Comparison of ENCODE assay signal across 13 cellular contexts in the genomic region with DNA sequence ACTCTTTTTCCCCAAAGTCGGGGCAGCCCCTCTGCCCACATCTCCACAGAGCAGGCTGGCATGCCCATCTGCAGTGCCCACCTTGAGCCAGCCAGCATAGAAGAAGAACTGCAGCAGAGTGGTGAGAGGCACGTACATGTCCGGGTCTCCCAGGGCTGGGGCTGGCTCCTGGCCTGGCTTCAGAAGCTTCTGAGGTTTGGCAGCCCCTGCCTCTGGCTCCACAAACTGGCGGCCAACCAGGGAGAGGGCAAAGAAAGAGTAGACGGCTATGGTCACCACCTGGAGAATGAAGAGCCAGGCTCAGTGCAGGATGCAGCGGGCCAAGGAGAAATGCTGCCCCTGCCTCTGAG. TPM values are rescaled to one million over a fixed set of nuclear protein-coding genes. Genes with fewer than 3 reads are reported as not detected.
A peak's percentile ranks its signal among the peaks of the same experiment; 100 is the strongest.
DNase-seq lines count a peak whose midpoint lies in the region; ATAC-seq and TF ChIP-seq lines count a peak whose summit lies in the region.
"Had no signal": no experiment of that assay in that cellular context is flagged by ENCODE, and none has a peak within 500 bp of the region (broad histone marks: within the 10 kb centered on the region; RNA-seq: fewer than 3 reads in every experiment).

No MANE protein-coding gene starts in this region.

- peaks cover 14% of the 10 kb centered on the region for H3F3A ChIP-seq in smooth muscle cell (ENCODE audit: low read depth)

- H3K27ac Mint-ChIP-seq in T-helper 17 cell (peak overlapping the region; percentile 88), endothelial cell (ENCODE audit: unreplicated experiment) (no peak overlapping the region)

- no peaks in the 10 kb centered on the region for H3K27me3 ChIP-seq in smooth muscle cell (ENCODE audit: low read depth)
- H3K27me3 ChIP-seq: SJCRH30, tibial nerve had no signal

- peaks cover 10% of the 10 kb centered on the region for H4K20me1 ChIP-seq in smooth muscle cell (ENCODE audit: low read depth)

- H3K4me2 ChIP-seq in smooth muscle cell: peak overlapping the region; percentile 95

- H3K36me3 Mint-ChIP-seq in T-helper 17 cell (ENCODE audit: low read depth) (peaks cover 2% of the 10 kb centered on the region), endothelial cell (ENCODE audit: low read depth, unreplicated experiment) (peaks cover 11% of the 10 kb centered on the region)

- H3K36me3 ChIP-seq in smooth muscle cell (ENCODE audit: low read depth): no peaks in the 10 kb centered on the region

- H3K4me1 ChIP-seq in smooth muscle cell (ENCODE audit: low read depth): peaks cover 12% of the 10 kb centered on the region
- H3K4me1 ChIP-seq: SJCRH30 had no signal

- H3K4me1 Mint-ChIP-seq in T-helper 17 cell (peaks cover 26% of the 10 kb centered on the region), endothelial cell (ENCODE audit: unreplicated experiment) (peaks cover 8% of the 10 kb centered on the region)

- no peak overlapping the region for H3K4me3 ChIP-seq in smooth muscle cell
- H3K4me3 ChIP-seq: SJCRH30 had no signal

- no peaks in the 10 kb centered on the region for H3K9me3 ChIP-seq in T-helper 17 cell (ENCODE audit: control insufficient read depth, low read length, poor library complexity, severe bottlenecking)
- no peaks in the 10 kb centered on the region for H3K9me3 ChIP-seq in smooth muscle cell (replicated peaks; ENCODE audit: low read depth)
- H3K9me3 ChIP-seq: SJCRH30, tibial nerve had no signal

- H3K27ac ChIP-seq in smooth muscle cell (ENCODE audit: low read depth): no peak overlapping the region
- H3K27ac ChIP-seq: SJCRH30 had no signal

- H3K27me3 Mint-ChIP-seq in T-helper 17 cell (no peaks in the 10 kb centered on the region), endothelial cell (ENCODE audit: unreplicated experiment) (peaks cover 16% of the 10 kb centered on the region)

- TF ChIP-seq CTCF in endothelial cell (IDR thresholded peaks at IDR 0.05; ENCODE audit: unreplicated experiment) (no peak), smooth muscle cell (IDR thresholded peaks at IDR 0.05; ENCODE audit: borderline replicate concordance, insufficient read depth, poor library complexity, severe bottlenecking) (no peak)

- H3K4me3 Mint-ChIP-seq in T-helper 17 cell (peak overlapping the region; percentile 83), endothelial cell (ENCODE audit: unreplicated experiment) (peak overlapping the region; percentile 43)

- no peak for ATAC-seq in T-helper 17 cell

- peak; percentile 68 for DNase-seq in activated CD8-positive, alpha-beta memory T cell treated with anti-CD3 and anti-CD28 coated beads, Interleukin-2, amount 50 U/mL, for 48 hours
- no peak for DNase-seq in activated CD8-positive, alpha-beta memory T cell treated with anti-CD3 and anti-CD28 coated beads, Interleukin-2, amount 50 U/mL, for 4 hours
- DNase-seq in T-helper 17 cell: no peak
- DNase-seq in endothelial cell (ENCODE audit: low spot score): no peak
- no peak for DNase-seq in smooth muscle cell (lab: John Stamatoyannopoulos, UW; ENCODE audit: unreplicated experiment)
- no peak for DNase-seq in KBM-7
- no peak for DNase-seq in hippocampal formation (lab: John Stamatoyannopoulos, UW)
- no peak for DNase-seq in NCI-H2081 (lab: John Stamatoyannopoulos, UW)
- DNase-seq: NCI-H524 treated with DMSO at 0.1 percent for 48 hours, SJCRH30 had no signal

- 98% methylated on average over 6 of the region's 6 CpGs for WGBS in smooth muscle cell (ENCODE audit: low lambda C conversion rate)

- H2AFZ ChIP-seq in smooth muscle cell (ENCODE audit: low read depth): no peak overlapping the region

- H3K79me2 ChIP-seq in smooth muscle cell (ENCODE audit: low read depth): no peaks in the 10 kb centered on the region

- in situ Hi-C loops in KBM-7 (cut with MboI; ENCODE audit: low pct_unique_long_range_greater_than_20kb, low sequenced_read_pairs): loop anchor here (25.0 kb wide), 1 partner anchor 527 kb away; no protein-coding TSS in a partner anchor

- no peaks in the 10 kb centered on the region for H3K9me3 Mint-ChIP-seq in endothelial cell (ENCODE audit: unreplicated experiment)

- H3K9ac ChIP-seq in smooth muscle cell (ENCODE audit: low read depth): no peak overlapping the region

RNA-seq across cellular contexts. Expression of a gene that starts 3.0 kb away (rescaled TPM):
- 1 to 10 TPM; 1.1 to 1.4 TPM for total RNA-seq in T-helper 17 cell
- total RNA-seq in endothelial cell (ENCODE audit: unreplicated experiment): 0.18 TPM
- total RNA-seq in smooth muscle cell: 0.54 TPM in 1 of 2 replicates, not detected in the other
- 0.78 and 0.89 TPM in 2 replicates for polyA plus RNA-seq in smooth muscle cell
- total RNA-seq: SJCRH30 had no signal

RNA-seq across cellular contexts. Expression of a gene that starts 9.7 kb away (rescaled TPM):
- total RNA-seq in T-helper 17 cell (1,000 to 10,000 TPM; 2,841 to 3,014 TPM), endothelial cell (ENCODE audit: unreplicated experiment) (1,789 TPM), smooth muscle cell (2,002 and 2,330 TPM in 2 replicates)
- 478 and 530 TPM in 2 replicates for polyA plus RNA-seq in smooth muscle cell

RNA-seq across cellular contexts. Expression of a gene that starts 15.2 kb away (rescaled TPM):
- total RNA-seq in T-helper 17 cell (100 to 1,000 TPM; 389 to 523 TPM), endothelial cell (ENCODE audit: unreplicated experiment) (17.2 TPM), smooth muscle cell (26.2 and 42.0 TPM in 2 replicates)
- 39.7 and 71.6 TPM in 2 replicates for polyA plus RNA-seq in smooth muscle cell

RNA-seq across cellular contexts. Expression of a gene that starts 22.1 kb away (rescaled TPM):
- total RNA-seq in T-helper 17 cell: 1 to 10 TPM; 5.5 to 6.2 TPM
- total RNA-seq in endothelial cell (ENCODE audit: unreplicated experiment): 1.4 TPM
- total RNA-seq in smooth muscle cell: 1.1 and 2.0 TPM in 2 replicates
- polyA plus RNA-seq in smooth muscle cell: 1.6 and 5.8 TPM in 2 replicates
- total RNA-seq: mesenteric fat pad, SJCRH30 had no signal
- polyA plus RNA-seq: AG04450 had no signal

RNA-seq across cellular contexts. Expression of a gene that starts 23.3 kb away (rescaled TPM):
- total RNA-seq in T-helper 17 cell: 10 to 100 TPM; 43.1 to 56.6 TPM
- 10.4 TPM for total RNA-seq in endothelial cell (ENCODE audit: unreplicated experiment)
- total RNA-seq in smooth muscle cell: 9.5 and 11.9 TPM in 2 replicates
- 11.0 and 27.4 TPM in 2 replicates for polyA plus RNA-seq in smooth muscle cell
